In genomic region chr7:77520261-77520660, GRCh38 we compare ENCODE assay signal across 26 cellular contexts.
"Had no signal": no experiment of that assay in that cellular context is flagged by ENCODE, and none has a peak within 500 bp of the region (broad histone marks: within the 10 kb centered on the region; RNA-seq: fewer than 3 reads in every experiment).

No MANE protein-coding gene starts in this region.

- FAIRE-seq: urothelium cell line had no signal

- H3K27ac ChIP-seq: stomach, suprapubic skin, testis, thoracic aorta, thyroid gland, tibial artery, tibial nerve, transverse colon, upper lobe of left lung, upper lobe of right lung, uterus, vagina had no signal

- H3K9me3 ChIP-seq: stomach, suprapubic skin, testis, thoracic aorta, thyroid gland, tibial artery, tibial nerve, transverse colon, upper lobe of left lung, upper lobe of right lung, uterus, vagina had no signal

- ATAC-seq: stimulated activated effector memory CD8-positive, alpha-beta T cell treated with anti-CD3 and anti-CD28 coated beads, Interleukin-12 subunit alpha, Interleukin-12 subunit beta, amount 100 ng/mL, for 72 hours; stimulated activated memory B cell treated with anti-CD40 and anti-IgM and Interleukin-4, amounts not matched to agents 10 μg/mL and 1 μg/mL and 100 μg/mL, for 72 hours; stimulated activated naive B cell treated with anti-CD40 and anti-IgM and Interleukin-4, amounts not matched to agents 10 μg/mL and 1 μg/mL and 100 μg/mL, for 72 hours; stimulated activated naive CD8-positive, alpha-beta T cell treated with anti-CD3 and anti-CD28 coated beads, Interleukin-15, amount 100 ng/mL, for 72 hours; stimulated activated naive CD8-positive, alpha-beta T cell treated with anti-CD3 and anti-CD28 coated beads, Interleukin-15, Interleukin-2, amounts not matched to agents 100 U/mL and 50 U/mL, for 24 hours; upper lobe of right lung had no signal

- H3K4me3 ChIP-seq: stomach, suprapubic skin, testis, thoracic aorta, thyroid gland, tibial artery, tibial nerve, transverse colon, upper lobe of left lung, upper lobe of right lung, uterus, vagina had no signal

- H3K4me1 ChIP-seq: stomach, suprapubic skin, testis, tibial artery, tibial nerve, transverse colon, upper lobe of right lung, uterus, vagina had no signal

- H3K27me3 ChIP-seq: stomach, suprapubic skin, testis, thyroid gland, tibial artery, tibial nerve, transverse colon, upper lobe of left lung, upper lobe of right lung, uterus, vagina had no signal

- H3K36me3 ChIP-seq: stomach, suprapubic skin, thoracic aorta, thyroid gland, tibial artery, tibial nerve, transverse colon, upper lobe of left lung, upper lobe of right lung, uterus, vagina had no signal

- DNase-seq: stimulated activated CD4-positive, alpha-beta T cell treated with anti-CD3 and anti-CD28 coated beads, Interleukin-2, amount 100 ng/mL, for 48 hours; stimulated activated CD4-positive, alpha-beta T cell treated with anti-CD3 and anti-CD28 coated beads, Interleukin-4, amount 100 ng/mL, for 1 hour; stimulated activated CD4-positive, alpha-beta T cell treated with anti-CD3 and anti-CD28 coated beads, Interleukin-4, amount 100 ng/mL, for 24 hours; stimulated activated CD4-positive, alpha-beta T cell treated with anti-CD3 and anti-CD28 coated beads, Interleukin-4, amount 100 ng/mL, for 4 hours; stimulated activated CD8-positive, alpha-beta memory T cell treated with anti-CD3 and anti-CD28 coated beads, Interleukin-4, amount 100 ng/mL, for 48 hours; stimulated activated naive B cell treated with anti-CD40 and anti-IgM and Interleukin-4, amounts not matched to agents 10 μg/mL and 1 μg/mL and 100 μg/mL, for 72 hours; stimulated activated naive CD4-positive, alpha-beta T cell; stimulated activated naive CD4-positive, alpha-beta T cell treated with Interleukin-2 at 50 U/mL for 16 hours; stimulated activated naive CD8-positive, alpha-beta T cell treated with anti-CD3 and anti-CD28 coated beads, Interleukin-15, amount 100 ng/mL, for 72 hours; stimulated activated naive CD8-positive, alpha-beta T cell treated with anti-CD3 and anti-CD28 coated beads, Interleukin-15, Interleukin-2, amounts not matched to agents 100 U/mL and 50 U/mL, for 24 hours; stomach; substantia nigra; testis; thyroid gland; tibial artery; transverse colon; upper lobe of left lung; upper lobe of right lung; uterus had no signal
